16 cellular contexts compared by ENCODE assay signal in the genomic region with DNA sequence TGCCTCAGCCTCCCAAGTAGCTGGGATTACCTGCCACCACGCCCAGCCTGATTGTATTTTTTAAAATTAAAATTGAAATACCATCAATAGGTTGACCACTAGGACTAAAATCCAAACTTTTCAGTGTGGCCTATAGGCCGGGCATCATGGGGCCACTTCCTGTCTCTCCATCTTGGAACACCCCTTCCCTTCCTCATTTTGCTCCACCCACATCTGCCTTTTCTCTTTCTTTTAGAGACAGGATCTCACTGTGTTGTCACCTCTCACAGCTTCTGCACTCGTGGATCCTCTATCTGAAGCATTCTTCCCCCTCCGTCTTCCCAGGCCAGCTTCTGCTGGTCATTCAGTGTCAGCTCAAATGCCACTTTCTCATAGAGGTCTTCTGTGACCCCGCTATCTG.
"Had no signal": no experiment of that assay in that cellular context is flagged by ENCODE, and none has a peak within 500 bp of the region (broad histone marks: within the 10 kb centered on the region; RNA-seq: fewer than 3 reads in every experiment).

No MANE protein-coding gene starts in this region.

- ATAC-seq: activated CD4-positive, CD25-positive, alpha-beta regulatory T cell treated with anti-CD3 and anti-CD28 coated beads, Interleukin-2, amount 50 U/mL, for 24 hours; foreskin keratinocyte; left lung; natural killer cell treated with Interleukin-12 subunit alpha and Interleukin-12 subunit beta and Interleukin-15 and Interleukin-18, amount 100 ng/mL, for 72 hours; psoas muscle; sciatic nerve had no signal

- FAIRE-seq: keratinocyte had no signal

- H3K27ac ChIP-seq: esophagus squamous epithelium, foreskin keratinocyte, left lung, psoas muscle, spleen had no signal

- H3K4me3 ChIP-seq: ascending aorta, esophagus squamous epithelium, left lung, psoas muscle, spleen had no signal

- H3K27me3 Mint-ChIP-seq: natural killer cell treated with Interleukin-12 subunit alpha and Interleukin-12 subunit beta and Interleukin-15 and Interleukin-18, amount 100 ng/mL, for 72 hours had no signal

- H3K36me3 Mint-ChIP-seq: natural killer cell treated with Interleukin-12 subunit alpha and Interleukin-12 subunit beta and Interleukin-15 and Interleukin-18, amount 100 ng/mL, for 72 hours had no signal

- H3K9me3 Mint-ChIP-seq: natural killer cell treated with Interleukin-12 subunit alpha and Interleukin-12 subunit beta and Interleukin-15 and Interleukin-18, amount 100 ng/mL, for 72 hours had no signal

- H3K27me3 ChIP-seq: ascending aorta, esophagus squamous epithelium, foreskin keratinocyte, left lung, spleen had no signal

- H3K9ac ChIP-seq: SK-N-SH had no signal

- H3K4me3 Mint-ChIP-seq: natural killer cell treated with Interleukin-12 subunit alpha and Interleukin-12 subunit beta and Interleukin-15 and Interleukin-18, amount 100 ng/mL, for 72 hours had no signal

- H3K4me1 ChIP-seq: foreskin keratinocyte had no signal

- H3K27ac Mint-ChIP-seq: natural killer cell treated with Interleukin-12 subunit alpha and Interleukin-12 subunit beta and Interleukin-15 and Interleukin-18, amount 100 ng/mL, for 72 hours had no signal

- H3K9me3 ChIP-seq: ascending aorta, esophagus squamous epithelium, left lung, psoas muscle, SK-N-SH, spleen had no signal

- H3K4me2 ChIP-seq: SK-N-SH had no signal

- DNase-seq: activated CD4-positive, alpha-beta T cell treated with anti-CD3 and anti-CD28 coated beads, Interleukin-2, amount 50 U/mL, for 48 hours; activated effector memory CD4-positive, alpha-beta T cell treated with anti-CD3 and anti-CD28 coated beads, Interleukin-2, amount 50 U/mL, for 16 hours; esophagus squamous epithelium; foreskin keratinocyte; left lung; occipital lobe; psoas muscle; SK-N-SH; spleen; stimulated activated CD4-positive, alpha-beta T cell treated with anti-CD3 and anti-CD28 coated beads, Interleukin-1b, Interleukin-23, amount 100 ng/mL, for 48 hours; stimulated activated naive CD4-positive, alpha-beta T cell had no signal

- H3K36me3 ChIP-seq: ascending aorta, esophagus squamous epithelium, left lung, spleen had no signal
